Comparison of ENCODE assay signal across 1 cellular context in genomic region chr5:87524217-87524616, GRCh38.
TF ChIP-seq lines count a peak whose summit lies in the region.

No MANE protein-coding gene starts in this region.

TF ChIP-seq in GM23338, 12 proteins besides CTCF, POLR2A, EP300 and RAD21 (continued from another document):
- TF ChIP-seq NANOG (IDR thresholded peaks at IDR 0.05; ENCODE audit: borderline replicate concordance) (no peak), REST (IDR thresholded peaks at IDR 0.05; ENCODE audit: unreplicated experiment) (no peak), ZNF331 (CRISPR knock-in tag; IDR thresholded peaks at IDR 0.05; ENCODE audit: low read depth) (no peak)
